In genomic region chr19:17968376-17968775, GRCh38 we compare ENCODE assay signal across 18 cellular contexts. TPM values are rescaled to one million over a fixed set of nuclear protein-coding genes. Genes with fewer than 3 reads are reported as not detected.
DNase-seq lines count a peak whose midpoint lies in the region; TF ChIP-seq lines count a peak whose summit lies in the region.
"Had no signal": no experiment of that assay in that cellular context is flagged by ENCODE, and none has a peak within 500 bp of the region (broad histone marks: within the 10 kb centered on the region; RNA-seq: fewer than 3 reads in every experiment).

No MANE protein-coding gene starts in this region.

- no peaks in the 10 kb centered on the region for H3K27me3 Mint-ChIP-seq in brain
- peaks cover 21% of the 10 kb centered on the region for H3K27me3 Mint-ChIP-seq in type B pancreatic cell

- no peak overlapping the region for H3K27ac ChIP-seq in BLaER1
- H3K27ac ChIP-seq in neural cell (ENCODE audit: low read length) = no peak overlapping the region
- H3K27ac ChIP-seq: 22Rv1 had no signal

- H3K4me1 Mint-ChIP-seq in brain = peaks cover 30% of the 10 kb centered on the region
- H3K4me1 Mint-ChIP-seq in type B pancreatic cell (ENCODE audit: unreplicated experiment) = no peaks in the 10 kb centered on the region

- H3K27ac Mint-ChIP-seq in brain (peak overlapping the region in 2 of 5 experiments; percentile 26 to 61), type B pancreatic cell (no peak overlapping the region)
- H3K27ac Mint-ChIP-seq: CD4-positive, alpha-beta memory T cell; HFFc6 had no signal

- no peak for TF ChIP-seq EP300 in neural cell (conservative IDR thresholded peaks at IDR 0.05; ENCODE audit: poor library complexity, severe bottlenecking)

- H3K4me3 Mint-ChIP-seq in brain (peak overlapping the region; percentile 55 to 93 (median 91)), type B pancreatic cell (no peak overlapping the region)
- H3K4me3 Mint-ChIP-seq: CD4-positive, alpha-beta memory T cell; HFFc6 had no signal

- no peak overlapping the region for H3K9ac ChIP-seq in BLaER1
- H3K9ac ChIP-seq in neural cell (ENCODE audit: low read length) = no peak overlapping the region

- no peak overlapping the region for H3K4me3 ChIP-seq in BLaER1
- H3K4me3 ChIP-seq in neural cell (ENCODE audit: low read length) = peak overlapping the region; percentile 30

- H3K9me3 Mint-ChIP-seq in brain = no peaks in the 10 kb centered on the region
- H3K9me3 Mint-ChIP-seq in type B pancreatic cell = no peaks in the 10 kb centered on the region
- H3K9me3 Mint-ChIP-seq: CD4-positive, alpha-beta memory T cell; HFFc6 had no signal

- H4K20me1 ChIP-seq in BLaER1 = no peaks in the 10 kb centered on the region
- H4K20me1 ChIP-seq in neural cell (ENCODE audit: insufficient read depth) = no peaks in the 10 kb centered on the region

- H3K4me2 ChIP-seq in BLaER1 (peak overlapping the region; percentile 24), neural cell (ENCODE audit: low read length) (no peak overlapping the region)

- no peak for TF ChIP-seq CTCF in brain (conservative IDR thresholded peaks at IDR 0.05)
- no peak for TF ChIP-seq CTCF in neural cell (IDR thresholded peaks at IDR 0.05; ENCODE audit: poor library complexity, severe bottlenecking)
- no peak for TF ChIP-seq CTCF in type B pancreatic cell (conservative IDR thresholded peaks at IDR 0.05)

- H3K27me3 ChIP-seq in BLaER1 = peaks cover 42% of the 10 kb centered on the region
- H3K27me3 ChIP-seq in neural cell (ENCODE audit: insufficient read depth, low read depth, low read length) = no peaks in the 10 kb centered on the region

- no peaks in the 10 kb centered on the region for H3F3A ChIP-seq in neural cell (ENCODE audit: insufficient read depth, low read length, poor library complexity, severe bottlenecking)

- DNase-seq in DMS 273 treated with DMSO at 0.1 percent for 48 hours (lab: John Stamatoyannopoulos, UW) = peak; percentile 20
- DNase-seq in DMS 273 (lab: John Stamatoyannopoulos, UW; ENCODE audit: unreplicated experiment) = no peak
- no peak for DNase-seq in type B pancreatic cell (ENCODE audit: extremely low spot score, unreplicated experiment)
- DNase-seq in amniotic stem cell (lab: John Stamatoyannopoulos, UW) = no peak
- DNase-seq in Ammon's horn (ENCODE audit: low spot score) = no peak
- DNase-seq: Calu3; CD4-positive, alpha-beta memory T cell; DMS79 treated with DMSO at 0.1 percent for 48 hours; HFFc6; MM.1S; NCI-H1930; NCI-H748 treated with DMSO at 0.1 percent for 48 hours; OCI-M1; SHP77 had no signal

- H3K79me2 ChIP-seq in neural cell (replicated peaks; ENCODE audit: insufficient read depth, low read length) = no peaks in the 10 kb centered on the region

- H3K9me3 ChIP-seq in BLaER1 (no peaks in the 10 kb centered on the region), neural cell (ENCODE audit: low read length) (no peaks in the 10 kb centered on the region)

- no peak for TF ChIP-seq RAD21 in neural cell (conservative IDR thresholded peaks at IDR 0.05)

- H3K36me3 ChIP-seq in BLaER1 = no peaks in the 10 kb centered on the region
- H3K36me3 ChIP-seq in neural cell (ENCODE audit: insufficient read depth, low read length) = no peaks in the 10 kb centered on the region

- H3K36me3 Mint-ChIP-seq in brain = peaks cover 4% of the 10 kb centered on the region
- H3K36me3 Mint-ChIP-seq in type B pancreatic cell = peaks cover 3% of the 10 kb centered on the region
- H3K36me3 Mint-ChIP-seq: CD4-positive, alpha-beta memory T cell had no signal

- H3K4me1 ChIP-seq in BLaER1 = peaks cover 66% of the 10 kb centered on the region

- H3K9me2 ChIP-seq in neural cell (ENCODE audit: insufficient read depth, low read length) = no peaks in the 10 kb centered on the region

- no peak overlapping the region for H2AFZ ChIP-seq in neural cell (ENCODE audit: low read depth, low read length)

TF ChIP-seq in neural cell, 6 proteins besides CTCF, POLR2A, EP300 and RAD21:
- TF ChIP-seq EZH2 (IDR thresholded peaks at IDR 0.05; ENCODE audit: borderline replicate concordance, insufficient read depth, low read length, poor library complexity, severe bottlenecking) (no peak), TAF1 (IDR thresholded peaks at IDR 0.05; ENCODE audit: low read depth) (no peak), REST (IDR thresholded peaks at IDR 0.05; ENCODE audit: borderline replicate concordance) (no peak), POLR2AphosphoS5 (IDR thresholded peaks at IDR 0.05) (no peak), MXI1 (conservative IDR thresholded peaks at IDR 0.05; ENCODE audit: poor library complexity, severe bottlenecking) (no peak), SMC3 (conservative IDR thresholded peaks at IDR 0.05; ENCODE audit: poor library complexity) (no peak)

RNA-seq across cellular contexts. Expression of gene KCNN1, which starts 1.5 kb away (rescaled TPM):
- polyA plus RNA-seq in brain (ENCODE audit: insufficient read depth, low read depth, low replicate concordance) (25.3 TPM), neural cell (9.9 and 13.8 TPM in 2 replicates)
- 17.2 and 18.0 TPM in 2 replicates for polyA minus RNA-seq in neural cell
- total RNA-seq in type B pancreatic cell (ENCODE audit: low replicate concordance) = 13.4 and 15.3 TPM in 2 replicates
- total RNA-seq: Calu3; CD4-positive, alpha-beta memory T cell; HFFc6 had no signal
- polyA plus RNA-seq: CD4-positive, alpha-beta memory T cell had no signal

RNA-seq across cellular contexts. Expression of gene CCDC124, which starts 35.6 kb away (rescaled TPM):
- polyA plus RNA-seq in brain (ENCODE audit: insufficient read depth, low read depth, low replicate concordance) (156 TPM), neural cell (30.4 and 31.0 TPM in 2 replicates)
- polyA minus RNA-seq in neural cell = 20.2 and 22.1 TPM in 2 replicates
- 86.0 and 90.9 TPM in 2 replicates for total RNA-seq in type B pancreatic cell (ENCODE audit: low replicate concordance)

RNA-seq across cellular contexts. Expression of gene ARRDC2, which starts 39.6 kb away (rescaled TPM):
- polyA plus RNA-seq in brain (ENCODE audit: insufficient read depth, low read depth, low replicate concordance) (36.6 TPM), neural cell (0.10 and 3.6 TPM in 2 replicates)
- 0.35 and 0.49 TPM in 2 replicates for polyA minus RNA-seq in neural cell
- 2.8 and 6.3 TPM in 2 replicates for total RNA-seq in type B pancreatic cell (ENCODE audit: low replicate concordance)
